Comparison of ENCODE assay signal across 2 cellular contexts in the genomic region with DNA sequence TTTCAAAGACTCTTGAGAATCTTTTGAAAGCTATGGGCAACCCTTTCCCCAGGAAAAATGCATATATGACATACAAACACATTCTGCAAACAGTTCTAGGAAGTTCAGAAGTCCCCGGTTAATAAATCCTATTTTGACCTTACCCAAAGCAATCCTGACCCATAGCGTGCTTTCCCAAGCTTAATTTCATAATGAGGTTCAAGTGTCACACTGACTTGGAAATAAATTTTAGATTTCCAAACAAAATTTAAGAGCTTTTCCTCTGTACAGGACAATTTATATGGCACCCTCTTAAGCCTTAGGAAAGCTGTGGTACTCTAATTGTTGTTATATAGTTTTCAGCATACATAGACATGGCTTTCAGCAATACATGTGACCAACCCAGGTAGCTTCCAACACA.
TF ChIP-seq lines count a peak whose summit lies in the region.

No MANE protein-coding gene starts in this region.

TF ChIP-seq in HEK293, 187 proteins besides CTCF, POLR2A, EP300 and RAD21 (continued from another document):
- TF ChIP-seq, protein P1, sequence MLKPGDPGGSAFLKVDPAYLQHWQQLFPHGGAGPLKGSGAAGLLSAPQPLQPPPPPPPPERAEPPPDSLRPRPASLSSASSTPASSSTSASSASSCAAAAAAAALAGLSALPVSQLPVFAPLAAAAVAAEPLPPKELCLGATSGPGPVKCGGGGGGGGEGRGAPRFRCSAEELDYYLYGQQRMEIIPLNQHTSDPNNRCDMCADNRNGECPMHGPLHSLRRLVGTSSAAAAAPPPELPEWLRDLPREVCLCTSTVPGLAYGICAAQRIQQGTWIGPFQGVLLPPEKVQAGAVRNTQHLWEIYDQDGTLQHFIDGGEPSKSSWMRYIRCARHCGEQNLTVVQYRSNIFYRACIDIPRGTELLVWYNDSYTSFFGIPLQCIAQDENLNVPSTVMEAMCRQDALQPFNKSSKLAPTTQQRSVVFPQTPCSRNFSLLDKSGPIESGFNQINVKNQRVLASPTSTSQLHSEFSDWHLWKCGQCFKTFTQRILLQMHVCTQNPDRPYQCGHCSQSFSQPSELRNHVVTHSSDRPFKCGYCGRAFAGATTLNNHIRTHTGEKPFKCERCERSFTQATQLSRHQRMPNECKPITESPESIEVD (tag by site-specific recombination; IDR thresholded peaks at IDR 0.05) = peak; percentile 46; the same call in 1 of the 2 replicates

TF ChIP-seq in WTC11, 78 proteins besides CTCF, POLR2A, EP300 and RAD21 (continued from another document):
- TF ChIP-seq, protein P2, sequence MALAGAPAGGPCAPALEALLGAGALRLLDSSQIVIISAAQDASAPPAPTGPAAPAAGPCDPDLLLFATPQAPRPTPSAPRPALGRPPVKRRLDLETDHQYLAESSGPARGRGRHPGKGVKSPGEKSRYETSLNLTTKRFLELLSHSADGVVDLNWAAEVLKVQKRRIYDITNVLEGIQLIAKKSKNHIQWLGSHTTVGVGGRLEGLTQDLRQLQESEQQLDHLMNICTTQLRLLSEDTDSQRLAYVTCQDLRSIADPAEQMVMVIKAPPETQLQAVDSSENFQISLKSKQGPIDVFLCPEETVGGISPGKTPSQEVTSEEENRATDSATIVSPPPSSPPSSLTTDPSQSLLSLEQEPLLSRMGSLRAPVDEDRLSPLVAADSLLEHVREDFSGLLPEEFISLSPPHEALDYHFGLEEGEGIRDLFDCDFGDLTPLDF (CRISPR knock-in tag; IDR thresholded peaks at IDR 0.05) = no peak
- TF ChIP-seq, protein P3, sequence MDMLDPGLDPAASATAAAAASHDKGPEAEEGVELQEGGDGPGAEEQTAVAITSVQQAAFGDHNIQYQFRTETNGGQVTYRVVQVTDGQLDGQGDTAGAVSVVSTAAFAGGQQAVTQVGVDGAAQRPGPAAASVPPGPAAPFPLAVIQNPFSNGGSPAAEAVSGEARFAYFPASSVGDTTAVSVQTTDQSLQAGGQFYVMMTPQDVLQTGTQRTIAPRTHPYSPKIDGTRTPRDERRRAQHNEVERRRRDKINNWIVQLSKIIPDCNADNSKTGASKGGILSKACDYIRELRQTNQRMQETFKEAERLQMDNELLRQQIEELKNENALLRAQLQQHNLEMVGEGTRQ (CRISPR knock-in tag; IDR thresholded peaks at IDR 0.05) = no peak
- TF ChIP-seq, protein P4, sequence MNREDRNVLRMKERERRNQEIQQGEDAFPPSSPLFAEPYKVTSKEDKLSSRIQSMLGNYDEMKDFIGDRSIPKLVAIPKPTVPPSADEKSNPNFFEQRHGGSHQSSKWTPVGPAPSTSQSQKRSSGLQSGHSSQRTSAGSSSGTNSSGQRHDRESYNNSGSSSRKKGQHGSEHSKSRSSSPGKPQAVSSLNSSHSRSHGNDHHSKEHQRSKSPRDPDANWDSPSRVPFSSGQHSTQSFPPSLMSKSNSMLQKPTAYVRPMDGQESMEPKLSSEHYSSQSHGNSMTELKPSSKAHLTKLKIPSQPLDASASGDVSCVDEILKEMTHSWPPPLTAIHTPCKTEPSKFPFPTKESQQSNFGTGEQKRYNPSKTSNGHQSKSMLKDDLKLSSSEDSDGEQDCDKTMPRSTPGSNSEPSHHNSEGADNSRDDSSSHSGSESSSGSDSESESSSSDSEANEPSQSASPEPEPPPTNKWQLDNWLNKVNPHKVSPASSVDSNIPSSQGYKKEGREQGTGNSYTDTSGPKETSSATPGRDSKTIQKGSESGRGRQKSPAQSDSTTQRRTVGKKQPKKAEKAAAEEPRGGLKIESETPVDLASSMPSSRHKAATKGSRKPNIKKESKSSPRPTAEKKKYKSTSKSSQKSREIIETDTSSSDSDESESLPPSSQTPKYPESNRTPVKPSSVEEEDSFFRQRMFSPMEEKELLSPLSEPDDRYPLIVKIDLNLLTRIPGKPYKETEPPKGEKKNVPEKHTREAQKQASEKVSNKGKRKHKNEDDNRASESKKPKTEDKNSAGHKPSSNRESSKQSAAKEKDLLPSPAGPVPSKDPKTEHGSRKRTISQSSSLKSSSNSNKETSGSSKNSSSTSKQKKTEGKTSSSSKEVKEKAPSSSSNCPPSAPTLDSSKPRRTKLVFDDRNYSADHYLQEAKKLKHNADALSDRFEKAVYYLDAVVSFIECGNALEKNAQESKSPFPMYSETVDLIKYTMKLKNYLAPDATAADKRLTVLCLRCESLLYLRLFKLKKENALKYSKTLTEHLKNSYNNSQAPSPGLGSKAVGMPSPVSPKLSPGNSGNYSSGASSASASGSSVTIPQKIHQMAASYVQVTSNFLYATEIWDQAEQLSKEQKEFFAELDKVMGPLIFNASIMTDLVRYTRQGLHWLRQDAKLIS (CRISPR knock-in tag; IDR thresholded peaks at IDR 0.05; ENCODE audit: borderline replicate concordance) = no peak
- no peak for TF ChIP-seq HMGA2 (CRISPR knock-in tag; IDR thresholded peaks at IDR 0.05)
- TF ChIP-seq FOXK1 (CRISPR knock-in tag; IDR thresholded peaks at IDR 0.05) = no peak
- TF ChIP-seq ZNF396 (CRISPR knock-in tag; IDR thresholded peaks at IDR 0.05; ENCODE audit: borderline replicate concordance) = no peak
- TF ChIP-seq TP53 (CRISPR knock-in tag; IDR thresholded peaks at IDR 0.05) = no peak
- TF ChIP-seq ZNF416 (CRISPR knock-in tag; IDR thresholded peaks at IDR 0.05) = no peak
- TF ChIP-seq, protein P5, sequence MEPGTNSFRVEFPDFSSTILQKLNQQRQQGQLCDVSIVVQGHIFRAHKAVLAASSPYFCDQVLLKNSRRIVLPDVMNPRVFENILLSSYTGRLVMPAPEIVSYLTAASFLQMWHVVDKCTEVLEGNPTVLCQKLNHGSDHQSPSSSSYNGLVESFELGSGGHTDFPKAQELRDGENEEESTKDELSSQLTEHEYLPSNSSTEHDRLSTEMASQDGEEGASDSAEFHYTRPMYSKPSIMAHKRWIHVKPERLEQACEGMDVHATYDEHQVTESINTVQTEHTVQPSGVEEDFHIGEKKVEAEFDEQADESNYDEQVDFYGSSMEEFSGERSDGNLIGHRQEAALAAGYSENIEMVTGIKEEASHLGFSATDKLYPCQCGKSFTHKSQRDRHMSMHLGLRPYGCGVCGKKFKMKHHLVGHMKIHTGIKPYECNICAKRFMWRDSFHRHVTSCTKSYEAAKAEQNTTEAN (CRISPR knock-in tag; IDR thresholded peaks at IDR 0.05) = no peak
- no peak for TF ChIP-seq GABPB1 (CRISPR knock-in tag; IDR thresholded peaks at IDR 0.05)
- no peak for TF ChIP-seq KAT7 (CRISPR knock-in tag; IDR thresholded peaks at IDR 0.05; ENCODE audit: borderline replicate concordance)
- TF ChIP-seq GRHL2 (CRISPR knock-in tag; IDR thresholded peaks at IDR 0.05; ENCODE audit: insufficient replicate concordance, severe bottlenecking) = no peak
- TF ChIP-seq OVOL2 (CRISPR knock-in tag; IDR thresholded peaks at IDR 0.05; ENCODE audit: borderline replicate concordance) = no peak
- TF ChIP-seq NFE2L1 (CRISPR knock-in tag; IDR thresholded peaks at IDR 0.05) = no peak
- TF ChIP-seq PRRX2 (CRISPR knock-in tag; IDR thresholded peaks at IDR 0.05) = no peak
TF ChIP-seq in WTC11: peak in this region for 0.
